8 cellular contexts compared by ENCODE assay signal in the genomic region with DNA sequence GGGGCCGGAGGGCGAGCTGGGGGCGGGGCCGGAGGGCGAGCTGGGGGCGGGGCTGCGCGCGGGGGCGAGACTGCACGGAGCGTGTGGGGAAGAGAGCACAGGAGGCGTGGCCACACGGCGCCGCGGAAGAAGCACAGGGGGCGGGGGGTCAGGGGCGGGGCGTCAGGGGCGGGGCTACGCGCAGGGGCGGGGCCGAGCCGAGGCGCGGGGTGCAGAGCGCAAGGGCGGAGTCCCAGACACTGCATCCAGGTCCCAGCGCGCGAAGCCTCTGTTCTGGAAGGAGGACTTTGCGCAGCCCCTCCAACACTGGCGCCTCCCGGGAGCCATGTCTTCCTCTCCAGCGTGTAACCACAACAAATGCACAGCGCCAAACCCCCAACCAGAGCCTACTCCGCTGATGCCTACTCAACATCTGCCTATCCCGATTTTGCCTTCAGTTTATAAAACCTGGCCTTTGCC.
DNase-seq lines count a peak whose midpoint lies in the region; ATAC-seq and TF ChIP-seq lines count a peak whose summit lies in the region.

No MANE protein-coding gene starts in this region.

- peak; percentile 75 for DNase-seq in NT2/D1 (ENCODE audit: low read depth, low spot score)
- peak; percentile 87 for DNase-seq in activated CD8-positive, alpha-beta memory T cell treated with anti-CD3 and anti-CD28 coated beads, Interleukin-2, amount 50 U/mL, for 4 hours
- peak; percentile 87 for DNase-seq in endothelial cell (ENCODE audit: low spot score)
- peak; percentile 86 for DNase-seq in midbrain (lab: John Stamatoyannopoulos, UW)
- DNase-seq in stimulated activated CD8-positive, alpha-beta memory T cell treated with anti-CD3 and anti-CD28 coated beads, Interleukin-15, amount 100 ng/mL, for 24 hours (ENCODE audit: low read depth): peak; percentile 76
- no peak for DNase-seq in NCI-H748 treated with DMSO at 0.1 percent for 48 hours (lab: John Stamatoyannopoulos, UW)

- H3K4me3 ChIP-seq in NT2/D1 (ENCODE audit: insufficient read length, low read depth): no peak overlapping the region

- ATAC-seq in GM18511 (IDR thresholded peaks at IDR 0.05; ENCODE audit: unreplicated experiment): peak; percentile 75
- ATAC-seq in HG03039 (IDR thresholded peaks at IDR 0.05; ENCODE audit: unreplicated experiment): peak; percentile 64

- peaks cover 19% of the 10 kb centered on the region for H3K27me3 ChIP-seq in NT2/D1 (ENCODE audit: insufficient read depth, insufficient read length)

- H3K27ac Mint-ChIP-seq in endothelial cell (ENCODE audit: unreplicated experiment): peak overlapping the region; percentile 75

- TF ChIP-seq CTCF in endothelial cell (IDR thresholded peaks at IDR 0.05; ENCODE audit: unreplicated experiment): no peak

- H3K4me3 Mint-ChIP-seq in endothelial cell (ENCODE audit: unreplicated experiment): peak overlapping the region; percentile 88

- no peaks in the 10 kb centered on the region for H3K9me3 ChIP-seq in NT2/D1 (ENCODE audit: insufficient read depth, low read length)

- H3K9ac ChIP-seq in NT2/D1 (ENCODE audit: insufficient read length, low read depth): peak overlapping the region; percentile 70

- H3K4me1 Mint-ChIP-seq in endothelial cell (ENCODE audit: unreplicated experiment): peaks cover 45% of the 10 kb centered on the region

- H3K4me1 ChIP-seq in NT2/D1 (ENCODE audit: insufficient read depth, insufficient read length): peaks cover 15% of the 10 kb centered on the region

- H3K36me3 ChIP-seq in NT2/D1 (ENCODE audit: insufficient read depth, insufficient read length, low read length): peaks cover 13% of the 10 kb centered on the region

- H3K9me3 Mint-ChIP-seq in endothelial cell (ENCODE audit: unreplicated experiment): no peaks in the 10 kb centered on the region

- H3K36me3 Mint-ChIP-seq in endothelial cell (ENCODE audit: low read depth, unreplicated experiment): no peaks in the 10 kb centered on the region

- peaks cover 13% of the 10 kb centered on the region for H3K27me3 Mint-ChIP-seq in endothelial cell (ENCODE audit: unreplicated experiment)
